In genomic region chr20:38809942-38810341, GRCh38 we compare ENCODE assay signal across 21 cellular contexts. TPM values are rescaled to one million over a fixed set of nuclear protein-coding genes. Genes with fewer than 3 reads are reported as not detected.
A peak's percentile ranks its signal among the peaks of the same experiment; 100 is the strongest.
DNase-seq lines count a peak whose midpoint lies in the region; ATAC-seq and TF ChIP-seq lines count a peak whose summit lies in the region.
"Had no signal": no experiment of that assay in that cellular context is flagged by ENCODE, and none has a peak within 500 bp of the region (broad histone marks: within the 10 kb centered on the region; RNA-seq: fewer than 3 reads in every experiment).

No MANE protein-coding gene starts in this region.

- intact Hi-C loops in activated CD8-positive, alpha-beta T cell treated with anti-CD3 and anti-CD28 coated beads for 36 hours (cut with micrococcal nuclease): loop anchor here (5.0 kb wide), 4 partner anchors 37 to 82 kb away; partner anchors contain the start of gene ACTR5
- intact Hi-C loops in OCI-LY7 (cut with micrococcal nuclease; ENCODE audit: unreplicated experiment): loop anchor here (1.0 to 10.0 kb wide), 3 partner anchors 32 to 235 kb away; partner anchors contain the start of gene DHX35

- H3K4me3 ChIP-seq in DOHH2 (ENCODE audit: low read length) (peak overlapping the region; percentile 18; the same call in 1 of the 2 replicates), OCI-LY7 (ENCODE audit: low read depth, low read length, poor library complexity, severe bottlenecking) (no peak overlapping the region)
- H3K4me3 ChIP-seq: A549, SJSA1 had no signal

- H3K27ac Mint-ChIP-seq in activated CD8-positive, alpha-beta T cell treated with anti-CD3 and anti-CD28 coated beads, Interleukin-2, amount 10 ng/mL, durations not matched to agents 7 days and 5 days: peak overlapping the region; percentile 49
- H3K27ac Mint-ChIP-seq in activated CD8-positive, alpha-beta T cell treated with anti-CD3 and anti-CD28 coated beads for 36 hours: no peak overlapping the region
- peak overlapping the region in 5 of 6 donors; percentile 33 to 100 (median 78) for H3K27ac Mint-ChIP-seq in immature natural killer cell
- H3K27ac Mint-ChIP-seq in WTC11: no peak overlapping the region
- H3K27ac Mint-ChIP-seq: stimulated activated naive CD8-positive, alpha-beta T cell treated with anti-CD3 and anti-CD28 coated beads, Interleukin-15, amount 100 ng/mL, for 72 hours; type B pancreatic cell had no signal

- H3K27me3 Mint-ChIP-seq in activated CD8-positive, alpha-beta T cell treated with anti-CD3 and anti-CD28 coated beads, Interleukin-2, amount 10 ng/mL, durations not matched to agents 7 days and 5 days (ENCODE audit: low read depth): no peaks in the 10 kb centered on the region
- no peaks in the 10 kb centered on the region for H3K27me3 Mint-ChIP-seq in activated CD8-positive, alpha-beta T cell treated with anti-CD3 and anti-CD28 coated beads for 36 hours
- H3K27me3 Mint-ChIP-seq in immature natural killer cell (ENCODE audit: low read depth in 3 of 3) (peaks cover 20 to 44% (median 41%) of the 10 kb centered on the region in 3 donors), WTC11 (ENCODE audit: low read depth) (peaks cover 21% of the 10 kb centered on the region)
- H3K27me3 Mint-ChIP-seq: stimulated activated naive CD8-positive, alpha-beta T cell treated with anti-CD3 and anti-CD28 coated beads, Interleukin-15, amount 100 ng/mL, for 72 hours had no signal

- H3K4me3 Mint-ChIP-seq in activated CD8-positive, alpha-beta T cell treated with anti-CD3 and anti-CD28 coated beads, Interleukin-2, amount 10 ng/mL, durations not matched to agents 7 days and 5 days: no peak overlapping the region
- no peak overlapping the region for H3K4me3 Mint-ChIP-seq in activated CD8-positive, alpha-beta T cell treated with anti-CD3 and anti-CD28 coated beads for 36 hours
- H3K4me3 Mint-ChIP-seq in immature natural killer cell (no peak overlapping the region), WTC11 (no peak overlapping the region)
- H3K4me3 Mint-ChIP-seq: CD14-positive monocyte, type B pancreatic cell had no signal

- peaks cover 77% of the 10 kb centered on the region for H3K4me1 ChIP-seq in DOHH2 (ENCODE audit: control insufficient read depth, low read length)
- H3K4me1 ChIP-seq in OCI-LY7 (ENCODE audit: insufficient read depth, low read length, poor library complexity, severe bottlenecking): peaks cover 76% of the 10 kb centered on the region
- H3K4me1 ChIP-seq: A549 had no signal

- H3K79me2 ChIP-seq in DOHH2 (ENCODE audit: control insufficient read depth, low read length): peaks cover 93% of the 10 kb centered on the region
- H3K79me2 ChIP-seq in OCI-LY7 (ENCODE audit: insufficient read depth, low read depth, low read length): peaks cover 88% of the 10 kb centered on the region

- H3K4me2 ChIP-seq in DOHH2 (ENCODE audit: low read length): peak overlapping the region; percentile 87
- peak overlapping the region; percentile 98 for H3K4me2 ChIP-seq in OCI-LY7 (ENCODE audit: low read length)
- H3K4me2 ChIP-seq: A549 had no signal

- no peak for ATAC-seq in activated CD8-positive, alpha-beta T cell treated with anti-CD3 and anti-CD28 coated beads, Interleukin-2, amount 10 ng/mL, durations not matched to agents 7 days and 5 days
- no peak for ATAC-seq in activated CD8-positive, alpha-beta T cell treated with anti-CD3 and anti-CD28 coated beads for 36 hours
- ATAC-seq in WTC11: no peak
- ATAC-seq: A549; esophagus mucosa; left cardiac atrium; PC-3; stimulated activated naive CD8-positive, alpha-beta T cell treated with anti-CD3 and anti-CD28 coated beads, Interleukin-15, amount 100 ng/mL, for 72 hours had no signal

- H4K20me1 ChIP-seq in DOHH2 (ENCODE audit: control insufficient read depth, insufficient read depth, low read depth, low read length) (peaks cover 41% of the 10 kb centered on the region), OCI-LY7 (ENCODE audit: insufficient read depth, low read length) (peaks cover 26% of the 10 kb centered on the region; the same call in 1 of the 2 replicates)

- H3K9me3 Mint-ChIP-seq in activated CD8-positive, alpha-beta T cell treated with anti-CD3 and anti-CD28 coated beads, Interleukin-2, amount 10 ng/mL, durations not matched to agents 7 days and 5 days (ENCODE audit: insufficient read depth): no peaks in the 10 kb centered on the region
- H3K9me3 Mint-ChIP-seq in activated CD8-positive, alpha-beta T cell treated with anti-CD3 and anti-CD28 coated beads for 36 hours: no peaks in the 10 kb centered on the region
- H3K9me3 Mint-ChIP-seq in immature natural killer cell (no peaks in the 10 kb centered on the region), WTC11 (no peaks in the 10 kb centered on the region)
- H3K9me3 Mint-ChIP-seq: stimulated activated naive CD8-positive, alpha-beta T cell treated with anti-CD3 and anti-CD28 coated beads, Interleukin-15, amount 100 ng/mL, for 72 hours; type B pancreatic cell had no signal

- H3K27ac ChIP-seq in DOHH2 (ENCODE audit: low read depth, low read length) (no peak overlapping the region), OCI-LY7 (ENCODE audit: low read depth, low read length, poor library complexity, severe bottlenecking) (peak overlapping the region; percentile 31)
- H3K27ac ChIP-seq: A549, SJSA1 had no signal

- peaks cover 70% of the 10 kb centered on the region for H3K4me1 Mint-ChIP-seq in activated CD8-positive, alpha-beta T cell treated with anti-CD3 and anti-CD28 coated beads, Interleukin-2, amount 10 ng/mL, durations not matched to agents 7 days and 5 days (ENCODE audit: low read depth)
- H3K4me1 Mint-ChIP-seq in activated CD8-positive, alpha-beta T cell treated with anti-CD3 and anti-CD28 coated beads for 36 hours (ENCODE audit: low read depth): peaks cover 74% of the 10 kb centered on the region
- H3K4me1 Mint-ChIP-seq in immature natural killer cell (peaks cover 70 to 81% of the 10 kb centered on the region in 2 donors), WTC11 (peaks cover 38% of the 10 kb centered on the region)

- CTCF ChIA-PET in activated CD8-positive, alpha-beta T cell treated with anti-CD3 and anti-CD28 coated beads, Interleukin-2, amount 10 ng/mL, durations not matched to agents 7 days and 5 days (lab: Charles Lee): interaction anchor here (3.9 kb wide), 1 partner anchor 83 kb away, joined by 36 read pairs; no protein-coding TSS in a partner anchor
- CTCF ChIA-PET in activated CD8-positive, alpha-beta T cell treated with anti-CD3 and anti-CD28 coated beads for 36 hours (lab: Charles Lee): interaction anchor here (0.8 to 1.2 kb wide), 3 partner anchors 33 to 83 kb away, joined by 3 read pairs; no protein-coding TSS in a partner anchor
- CTCF ChIA-PET in OCI-LY7 (lab: Charles Lee; ENCODE audit: unreplicated experiment) (interaction anchor here (1.0 kb wide), 2 partner anchors 19 to 33 kb away, joined by 3 read pairs; no protein-coding TSS in a partner anchor), WTC11 (lab: Charles Lee) (interaction anchor here (1.3 kb wide), 1 partner anchor 83 kb away, joined by 5 read pairs; no protein-coding TSS in a partner anchor)

- BruUV-seq in OCI-LY7 (replicated peaks; lab: Mats Ljungman, UMichigan): no TSS peak

- peaks cover 55% of the 10 kb centered on the region for H3K36me3 Mint-ChIP-seq in activated CD8-positive, alpha-beta T cell treated with anti-CD3 and anti-CD28 coated beads, Interleukin-2, amount 10 ng/mL, durations not matched to agents 7 days and 5 days (ENCODE audit: low read depth)
- H3K36me3 Mint-ChIP-seq in activated CD8-positive, alpha-beta T cell treated with anti-CD3 and anti-CD28 coated beads for 36 hours (ENCODE audit: low read depth): peaks cover 57% of the 10 kb centered on the region
- H3K36me3 Mint-ChIP-seq in immature natural killer cell: peaks cover 11 to 22% (median 13%) of the 10 kb centered on the region in 3 donors
- no peaks in the 10 kb centered on the region for H3K36me3 Mint-ChIP-seq in WTC11
- H3K36me3 Mint-ChIP-seq: type B pancreatic cell had no signal

- POLR2A ChIA-PET in activated CD8-positive, alpha-beta T cell treated with anti-CD3 and anti-CD28 coated beads, Interleukin-2, amount 10 ng/mL, durations not matched to agents 7 days and 5 days (lab: Charles Lee): no interaction called here
- POLR2A ChIA-PET in activated CD8-positive, alpha-beta T cell treated with anti-CD3 and anti-CD28 coated beads for 36 hours (lab: Charles Lee): interaction anchor here (1.0 to 2.4 kb wide), 2 partner anchors 9 to 64 kb away, joined by 3 to 14 read pairs; no protein-coding TSS in a partner anchor
- POLR2A ChIA-PET in OCI-LY7 (lab: Charles Lee) (interaction anchor here (1.0 to 4.9 kb wide), 6 partner anchors 24 to 83 kb away, joined by 3 to 39 read pairs (median 3); no protein-coding TSS in a partner anchor), WTC11 (lab: Charles Lee) (no interaction called here)

- H3K36me3 ChIP-seq in DOHH2 (ENCODE audit: control insufficient read depth, low read length) (peaks cover 84% of the 10 kb centered on the region), OCI-LY7 (ENCODE audit: insufficient read depth, low read length) (peaks cover 55% of the 10 kb centered on the region)
- H3K36me3 ChIP-seq: SJSA1 had no signal

- no peaks in the 10 kb centered on the region for H3K9me3 ChIP-seq in DOHH2 (ENCODE audit: control insufficient read depth, insufficient read depth, low read length)
- no peaks in the 10 kb centered on the region for H3K9me3 ChIP-seq in OCI-LY7 (ENCODE audit: low read length)
- H3K9me3 ChIP-seq: A549, SJSA1 had no signal

- H3K27me3 ChIP-seq in DOHH2 (ENCODE audit: control insufficient read depth, low read length): no peaks in the 10 kb centered on the region

- H3F3A ChIP-seq in DOHH2 (ENCODE audit: control insufficient read depth, insufficient read depth): 0 out of 2 replicates have a peak, but pooled peaks cover 2% of the 10 kb centered on the region

- TF ChIP-seq CTCF in activated CD8-positive, alpha-beta T cell treated with anti-CD3 and anti-CD28 coated beads for 36 hours (IDR thresholded peaks at IDR 0.05): no peak
- no peak for TF ChIP-seq CTCF in DOHH2 (IDR thresholded peaks at IDR 0.05; ENCODE audit: low read depth, low read length, poor library complexity, severe bottlenecking)
- no peak for TF ChIP-seq CTCF in OCI-LY7 (conservative IDR thresholded peaks at IDR 0.05; ENCODE audit: low read length)
- TF ChIP-seq CTCF in WTC11 (IDR thresholded peaks at IDR 0.05): no peak

- no peak for DNase-seq in activated CD8-positive, alpha-beta T cell treated with anti-CD3 and anti-CD28 coated beads, Interleukin-2, amount 10 ng/mL, durations not matched to agents 7 days and 5 days
- DNase-seq in activated CD8-positive, alpha-beta T cell treated with anti-CD3 and anti-CD28 coated beads for 36 hours: no peak
- no peak for DNase-seq in OCI-LY7 (ENCODE audit: low spot score)
- no peak for DNase-seq in immature natural killer cell
- no peak for DNase-seq in ureter (ENCODE audit: low spot score)
- no peak for DNase-seq in WTC11 (ENCODE audit: low spot score)
- DNase-seq in NCI-H748 (lab: John Stamatoyannopoulos, UW; ENCODE audit: unreplicated experiment): no peak
- DNase-seq: activated CD4-positive, alpha-beta T cell treated with anti-CD3 and anti-CD28 coated beads for 1 hour; DMS53; left cardiac atrium; midbrain; NCI-H2081; NCI-H526; PC-3; stimulated activated naive CD8-positive, alpha-beta T cell treated with anti-CD3 and anti-CD28 coated beads, Interleukin-15, amount 100 ng/mL, for 72 hours had no signal

- H3K9me2 ChIP-seq in DOHH2 (replicated peaks; ENCODE audit: control insufficient read depth, low read length): no peaks in the 10 kb centered on the region
- H3K9me2 ChIP-seq in OCI-LY7 (ENCODE audit: insufficient read depth, low read length): no peaks in the 10 kb centered on the region

- no peak overlapping the region for H2AFZ ChIP-seq in OCI-LY7 (ENCODE audit: low read length)

RNA-seq across cellular contexts. Expression of gene PPP1R16B, which starts 4.4 kb away (rescaled TPM):
- 10 to 100 TPM; 63.4 to 65.1 TPM for total RNA-seq in activated CD8-positive, alpha-beta T cell treated with anti-CD3 and anti-CD28 coated beads, Interleukin-2, amount 10 ng/mL, durations not matched to agents 7 days and 5 days
- total RNA-seq in activated CD8-positive, alpha-beta T cell treated with anti-CD3 and anti-CD28 coated beads for 36 hours: 10 to 100 TPM; 74.9 to 81.4 TPM
- 44.3 and 49.7 TPM in 2 replicates for total RNA-seq in OCI-LY7 (2014; rRNA removed; shearing (Covaris generic))
- total RNA-seq in OCI-LY7 (2022) (41.3 and 45.4 TPM in 2 replicates), ureter (10.4 TPM), WTC11 (2021) (8.1 to 12.0 TPM (median 8.2 TPM) in 3 replicates)
- 10 to 100 TPM; 23.6 to 42.8 (median 24.9) TPM for polyA plus RNA-seq in immature natural killer cell

Comparison
In these comparisons a context has a peak if more than half of its experiments do, and no peak if none do; other contexts are left out.
1. H3K27ac Mint-ChIP-seq: peak in activated CD8-positive, alpha-beta T cell treated with anti-CD3 and anti-CD28 coated beads, Interleukin-2, amount 10 ng/mL, durations not matched to agents 7 days and 5 days (single experiment) and immature natural killer cell (5 of 6); none in activated CD8-positive, alpha-beta T cell treated with anti-CD3 and anti-CD28 coated beads for 36 hours (single experiment) and WTC11 (single experiment).
2. POLR2A ChIA-PET loops: an anchor here in activated CD8-positive, alpha-beta T cell treated with anti-CD3 and anti-CD28 coated beads for 36 hours (1.0 to 2.4 kb wide) and OCI-LY7 (1.0 to 4.9 kb wide); none called in activated CD8-positive, alpha-beta T cell treated with anti-CD3 and anti-CD28 coated beads, Interleukin-2, amount 10 ng/mL, durations not matched to agents 7 days and 5 days and WTC11.